Comparison of ENCODE assay signal across 1 cellular context in genomic region chr10:106705576-106706526, GRCh38.
TF ChIP-seq lines count a peak whose summit lies in the region.

No MANE protein-coding gene starts in this region.

TF ChIP-seq in HCT116, 20 proteins besides CTCF, POLR2A, EP300 and RAD21 (continued from another document):
- TF ChIP-seq REST (IDR thresholded peaks at IDR 0.05; ENCODE audit: low read depth) (no peak), EZH2phosphoT487 (IDR thresholded peaks at IDR 0.05; ENCODE audit: borderline replicate concordance) (no peak), JUND (IDR thresholded peaks at IDR 0.05) (no peak), ZFX (IDR thresholded peaks at IDR 0.05) (no peak), ZNF274 (IDR thresholded peaks at IDR 0.05; ENCODE audit: low read depth, low read length) (no peak)
